ENCODE assay signal across 18 cellular contexts in the genomic region with DNA sequence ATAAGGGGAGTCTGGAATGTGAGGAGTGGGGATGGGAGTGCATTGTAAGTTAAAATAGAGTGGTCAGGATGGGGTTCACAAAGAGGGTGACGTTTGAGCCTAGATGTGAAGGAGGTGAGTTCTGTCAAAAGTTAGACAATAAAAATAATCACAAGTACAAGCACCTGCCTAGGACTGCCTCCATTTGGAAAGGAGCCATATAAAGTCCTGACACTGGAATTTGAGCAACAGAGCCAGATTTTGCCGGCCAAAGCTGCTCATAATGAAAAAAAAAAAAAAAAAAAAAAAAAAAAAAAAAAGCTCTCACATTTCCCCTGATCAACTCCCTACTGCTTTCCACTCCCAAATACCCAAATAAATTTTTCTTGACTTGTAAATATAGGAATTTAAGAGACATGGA. TPM values are rescaled to one million over a fixed set of nuclear protein-coding genes. Genes with fewer than 3 reads are reported as not detected.
A peak's percentile ranks its signal among the peaks of the same experiment; 100 is the strongest.
DNase-seq lines count a peak whose midpoint lies in the region; ATAC-seq, FAIRE-seq and TF ChIP-seq lines count a peak whose summit lies in the region.
"Had no signal": no experiment of that assay in that cellular context is flagged by ENCODE, and none has a peak within 500 bp of the region (broad histone marks: within the 10 kb centered on the region; RNA-seq: fewer than 3 reads in every experiment).

No MANE protein-coding gene starts in this region.

- TF ChIP-seq EP300 in HepG2 (IDR thresholded peaks at IDR 0.05; ENCODE audit: low read depth in 2 of 2, low read length in 2 of 2) (no peak), HepG2 (CRISPR knock-in tag; IDR thresholded peaks at IDR 0.05; ENCODE audit: borderline replicate concordance) (no peak)

- WGBS in HepG2 (ENCODE audit: low lambda C conversion rate): 88% methylated on average over 2 of the region's 2 CpGs

- intact Hi-C loops in HepG2 (cut with micrococcal nuclease; ENCODE audit: unreplicated experiment) (no loop called here), gastrocnemius medialis (cut with DNase I; ENCODE audit: low total_unique reads) (no loop called here)

- H4K20me1 ChIP-seq in HepG2 (ENCODE audit: insufficient read depth, low read length): no peaks in the 10 kb centered on the region; the same call in 1 of the 2 replicates

- TF ChIP-seq CTCF in bronchial epithelial cell (IDR thresholded peaks at IDR 0.05; ENCODE audit: insufficient read depth, low read length, severe bottlenecking): no peak
- TF ChIP-seq CTCF in HepG2 (CRISPR knock-in tag; IDR thresholded peaks at IDR 0.05): no peak
- no peak for TF ChIP-seq CTCF in gastrocnemius medialis (IDR thresholded peaks at IDR 0.05 in 4 of 5, conservative IDR thresholded peaks at IDR 0.05 in 1 of 5)

- FAIRE-seq in bronchial epithelial cell (lab: Jason Lieb, UNC) (no peak), HepG2 (lab: Jason Lieb, UNC) (no peak)

- TF ChIP-seq POLR2A in HepG2 (IDR thresholded peaks at IDR 0.05; ENCODE audit: insufficient read depth in 1 of 2, low read depth in 2 of 2, low read length in 2 of 2): no peak
- TF ChIP-seq POLR2A in gastrocnemius medialis (IDR thresholded peaks at IDR 0.05): no peak

- CTCF ChIA-PET in HepG2 (lab: Yijun Ruan, JAX; ENCODE audit: low intra/inter-chr PET ratio, low total read pairs): no interaction called here

- DNase-seq in NCI-H1105 treated with DMSO at 0.1 percent for 48 hours (lab: John Stamatoyannopoulos, UW): peak; percentile 44
- peak; percentile 29 for DNase-seq in bronchial epithelial cell (ENCODE audit: low read depth)
- no peak for DNase-seq in HepG2 (ENCODE audit: low spot score)
- no peak for DNase-seq in gastrocnemius medialis
- DNase-seq in NCI-H2081 (lab: John Stamatoyannopoulos, UW): no peak
- no peak for DNase-seq in activated CD4-positive, alpha-beta T cell treated with anti-CD3 and anti-CD28 coated beads, Interleukin-2, amount 50 U/mL, for 48 hours
- DNase-seq: activated CD4-positive, CD25-positive, alpha-beta regulatory T cell; GF-D8; glutamatergic neuron; immature natural killer cell; NCI-H187 treated with DMSO at 0.1 percent for 48 hours; NCI-H524 treated with DMSO at 0.1 percent for 48 hours; PC-9; stimulated activated CD4-positive, alpha-beta T cell treated with anti-CD3 and anti-CD28 coated beads, Interleukin-4, amount 100 ng/mL, for 4 hours; stimulated activated CD8-positive, alpha-beta memory T cell treated with anti-CD3 and anti-CD28 coated beads, Interleukin-4, amount 100 ng/mL, for 48 hours had no signal

- BruUV-seq in HepG2 (replicated peaks; lab: Mats Ljungman, UMichigan): no TSS peak

- POLR2A ChIA-PET in HepG2 (lab: Yijun Ruan, JAX): no interaction called here

- in situ Hi-C loops in HepG2 (cut with HindIII; ENCODE audit: extremely low pct_ligation_motif_present, low pct_unique_long_range_greater_than_20kb) (no loop called here), gastrocnemius medialis (cut with MboI; ENCODE audit: low sequenced_read_pairs in 4 of 4) (no loop called here)

- H3K4me1 ChIP-seq in HepG2 (ENCODE audit: insufficient read depth, low read length) (peaks cover 43% of the 10 kb centered on the region), gastrocnemius medialis (peaks cover 66 to 72% of the 10 kb centered on the region in 2 donors)

- no peak overlapping the region for H3K27ac ChIP-seq in HepG2 (ENCODE audit: extremely low read length, insufficient read depth, low read length)
- H3K27ac ChIP-seq in gastrocnemius medialis: peak overlapping the region; percentile 88 to 97 (median 90)
- H3K27ac ChIP-seq: PC-9 had no signal

- H3K4me3 ChIP-seq in bronchial epithelial cell (ENCODE audit: low read depth, low read length) (no peak overlapping the region), HepG2 (replicated peaks in 1 of 3; ENCODE audit: insufficient read depth in 1 of 3, low read depth in 2 of 3, low read length in 3 of 3) (no peak overlapping the region), gastrocnemius medialis (peak overlapping the region; percentile 35 to 73 (median 66))

- ATAC-seq in HepG2: no peak
- ATAC-seq in gastrocnemius medialis: no peak
- ATAC-seq in GM18858 (IDR thresholded peaks at IDR 0.05; ENCODE audit: unreplicated experiment): no peak
- no peak for ATAC-seq in GM18909 (IDR thresholded peaks at IDR 0.05; ENCODE audit: poor library complexity, unreplicated experiment)

- no peak overlapping the region for H3K9ac ChIP-seq in HepG2 (ENCODE audit: insufficient read depth, low read depth, low read length)

- no peaks in the 10 kb centered on the region for H3K36me3 ChIP-seq in bronchial epithelial cell (ENCODE audit: control insufficient read depth, insufficient read depth, low read length)
- no peaks in the 10 kb centered on the region; a peak in 2 of 5 replicates for H3K36me3 ChIP-seq in HepG2 (replicated peaks in 1 of 2; ENCODE audit: control insufficient read depth in 1 of 2, insufficient read depth in 2 of 2, low read length in 2 of 2)
- H3K36me3 ChIP-seq in gastrocnemius medialis: no peaks in the 10 kb centered on the region

- H3K79me2 ChIP-seq in HepG2 (ENCODE audit: insufficient read depth, low read length): peaks cover 29% of the 10 kb centered on the region

- no peak overlapping the region for H2AFZ ChIP-seq in HepG2 (ENCODE audit: low read length)
- H2AFZ ChIP-seq: PC-9 had no signal

- peak overlapping the region; percentile 14; the same call in 1 of the 2 replicates for H3K4me2 ChIP-seq in HepG2 (ENCODE audit: low read depth, low read length)
- H3K4me2 ChIP-seq: PC-9 had no signal

- TF ChIP-seq RAD21 in HepG2 (CRISPR knock-in tag; IDR thresholded peaks at IDR 0.05): no peak

- no peaks in the 10 kb centered on the region for H3K27me3 ChIP-seq in bronchial epithelial cell (ENCODE audit: control insufficient read depth, insufficient read depth, low read length)
- H3K27me3 ChIP-seq in HepG2 (ENCODE audit: control insufficient read depth in 1 of 2, insufficient read depth in 2 of 2, low read length in 2 of 2): no peaks in the 10 kb centered on the region; a peak in 1 of 5 replicates
- H3K27me3 ChIP-seq in gastrocnemius medialis: no peaks in the 10 kb centered on the region

- no peaks in the 10 kb centered on the region for H3K9me3 ChIP-seq in HepG2 (ENCODE audit: low read length)
- H3K9me3 ChIP-seq in gastrocnemius medialis: no peaks in the 10 kb centered on the region

TF ChIP-seq in HepG2, 621 proteins besides CTCF, POLR2A, EP300 and RAD21:
- TF ChIP-seq NRL (CRISPR knock-in tag; IDR thresholded peaks at IDR 0.05; ENCODE audit: borderline replicate concordance): no peak
- TF ChIP-seq SRF (IDR thresholded peaks at IDR 0.05; ENCODE audit: low read depth, low read length): no peak

RNA-seq across cellular contexts. Expression of gene PALMD, which starts 4.1 kb away (rescaled TPM):
- 1.3 and 4.7 TPM in 2 replicates for total RNA-seq in bronchial epithelial cell
- 31.1 and 42.0 TPM in 2 replicates for total RNA-seq in HepG2 (2016; rRNA removed; fragmentation: Illumina TruSeq; extraction: Trizol)
- total RNA-seq in HepG2 (2016; cell fraction: cytosol; rRNA removed; fragmentation: Illumina TruSeq; extraction: Trizol; ENCODE audit: low read depth): 10.3 and 11.6 TPM in 2 replicates
- total RNA-seq in HepG2 (2016; cell fraction: insoluble cytoplasmic fraction; rRNA removed; fragmentation: Illumina TruSeq; extraction: Trizol): 30.7 and 39.5 TPM in 2 replicates
- 24.2 and 24.3 TPM in 2 replicates for total RNA-seq in HepG2 (2016; cell fraction: membrane; rRNA removed; fragmentation: Illumina TruSeq; extraction: Trizol)
- total RNA-seq in HepG2 (2016; cell fraction: nucleus; rRNA removed; fragmentation: Illumina TruSeq; extraction: Trizol): 26.7 and 29.8 TPM in 2 replicates
- polyA plus RNA-seq in HepG2 (2011; rRNA removed): 4.6 and 5.5 TPM in 2 replicates
- 2.7 and 3.8 TPM in 2 replicates for polyA plus RNA-seq in HepG2 (2011; cell fraction: cytosol; rRNA removed)
- 4.6 and 6.1 TPM in 2 replicates for polyA plus RNA-seq in HepG2 (2011; cell fraction: nucleus; rRNA removed)
- 6.5 and 16.7 TPM in 2 replicates for polyA plus RNA-seq in HepG2 (2012)
- polyA plus RNA-seq in HepG2 (2016; cell fraction: cytosol; fragmentation: Illumina TruSeq; extraction: Trizol; ENCODE audit: low read depth): 6.7 and 7.6 TPM in 2 replicates
- polyA plus RNA-seq in HepG2 (2016; cell fraction: insoluble cytoplasmic fraction; fragmentation: Illumina TruSeq; extraction: Trizol; ENCODE audit: low read depth): 47.1 and 47.2 TPM in 2 replicates
- polyA plus RNA-seq in HepG2 (2016; cell fraction: membrane; fragmentation: Illumina TruSeq; extraction: Trizol; ENCODE audit: low read depth): 16.3 and 16.4 TPM in 2 replicates
- 32.5 and 34.5 TPM in 2 replicates for polyA plus RNA-seq in HepG2 (2016; cell fraction: nucleus; fragmentation: Illumina TruSeq; extraction: Trizol; ENCODE audit: insufficient read depth, low read depth)
- 1.1 and 7.9 TPM in 2 replicates for polyA minus RNA-seq in HepG2 (2011; rRNA and poly(A)+ RNA removed; ENCODE audit: low replicate concordance)
- 4.4 and 5.5 TPM in 2 replicates for polyA minus RNA-seq in HepG2 (2011; cell fraction: cytosol; rRNA and poly(A)+ RNA removed)
- 20.3 and 20.6 TPM in 2 replicates for polyA minus RNA-seq in HepG2 (2011; cell fraction: nucleus; rRNA and poly(A)+ RNA removed)
- total RNA-seq in gastrocnemius medialis: 100 to 1,000 TPM in 1 of 4 donors, 10 to 100 TPM in 3; 60.7 to 254 (median 79.1) TPM
- total RNA-seq: mononuclear cell had no signal
- polyA plus RNA-seq: immature natural killer cell had no signal

Comparison
In these comparisons a context has a peak if more than half of its experiments do, and no peak if none do; other contexts are left out.
1. DNase-seq: peak in NCI-H1105 treated with DMSO at 0.1 percent for 48 hours (single experiment) and bronchial epithelial cell (single experiment); none in HepG2 (single experiment), gastrocnemius medialis (0 of 2), NCI-H2081 (0 of 2) and activated CD4-positive, alpha-beta T cell treated with anti-CD3 and anti-CD28 coated beads, Interleukin-2, amount 50 U/mL, for 48 hours (0 of 2).
2. H3K4me3 ChIP-seq: peak in gastrocnemius medialis (4 of 4); none in bronchial epithelial cell (single experiment) and HepG2 (0 of 3).